In the genomic region with DNA sequence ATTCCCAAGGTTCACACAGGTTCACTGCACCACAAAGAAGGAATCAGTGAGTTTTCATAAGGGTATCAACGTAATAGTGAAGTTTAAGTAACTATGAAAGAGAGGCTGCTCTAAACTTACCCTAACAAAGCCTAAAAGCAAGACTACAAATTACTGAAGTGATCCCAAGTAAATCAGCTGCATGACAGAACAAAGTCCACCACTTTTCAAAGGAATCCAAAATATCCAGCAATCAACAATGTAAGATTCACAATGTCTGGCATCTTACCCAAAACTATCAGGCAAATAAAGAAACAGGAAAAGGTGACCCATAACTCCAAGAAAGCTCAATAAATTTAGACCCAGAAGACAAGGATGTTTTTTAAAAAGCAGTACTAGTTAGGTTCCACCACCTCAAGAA, we compare ENCODE assay signal across 17 cellular contexts.
DNase-seq lines count a peak whose midpoint lies in the region; ATAC-seq and TF ChIP-seq lines count a peak whose summit lies in the region.
"Had no signal": no experiment of that assay in that cellular context is flagged by ENCODE, and none has a peak within 500 bp of the region (broad histone marks: within the 10 kb centered on the region; RNA-seq: fewer than 3 reads in every experiment).

No MANE protein-coding gene starts in this region.

- peak overlapping the region; percentile 43 for H3K4me3 Mint-ChIP-seq in Caco-2 (ENCODE audit: unreplicated experiment)
- H3K4me3 Mint-ChIP-seq: activated naive CD8-positive, alpha-beta T cell; natural killer cell treated with Interleukin-12 subunit alpha and Interleukin-12 subunit beta and Interleukin-15 and Interleukin-18, amount 100 ng/mL, for 72 hours; type B pancreatic cell had no signal

- no peak overlapping the region for H4K8ac ChIP-seq in trophoblast cell (ENCODE audit: low read depth, low read length)

- H2BK5ac ChIP-seq in trophoblast cell (ENCODE audit: low read depth, low read length, poor library complexity): no peak overlapping the region

- POLR2A ChIA-PET in Caco-2 (lab: Charles Lee): no interaction called here

- H3K79me2 ChIP-seq in trophoblast cell (ENCODE audit: control insufficient read depth, insufficient read depth, low read length, poor library complexity): peaks cover 2% of the 10 kb centered on the region

- peak overlapping the region; percentile 34 for H3K27ac Mint-ChIP-seq in Caco-2 (ENCODE audit: unreplicated experiment)
- H3K27ac Mint-ChIP-seq: activated naive CD8-positive, alpha-beta T cell; natural killer cell treated with Interleukin-12 subunit alpha and Interleukin-12 subunit beta and Interleukin-15 and Interleukin-18, amount 100 ng/mL, for 72 hours; type B pancreatic cell had no signal

- no peaks in the 10 kb centered on the region for H3K27me3 Mint-ChIP-seq in Caco-2 (ENCODE audit: insufficient read depth, unreplicated experiment)
- H3K27me3 Mint-ChIP-seq: activated naive CD8-positive, alpha-beta T cell; type B pancreatic cell had no signal

- H3K23ac ChIP-seq in trophoblast cell (ENCODE audit: low read length): no peak overlapping the region

- TF ChIP-seq EP300 in esophagus muscularis mucosa (IDR thresholded peaks at IDR 0.05): no peak

- no peaks in the 10 kb centered on the region for H3K4me1 ChIP-seq in Caco-2
- peaks cover 13 to 66% (median 40%) of the 10 kb centered on the region in 4 donors for H3K4me1 ChIP-seq in esophagus muscularis mucosa
- H3K4me1 ChIP-seq in trophoblast cell (ENCODE audit: control insufficient read depth in 1 of 2, insufficient read depth in 2 of 2, low read length in 2 of 2): peaks cover 4 to 8% of the 10 kb centered on the region in 2 experiments

- H3K4me3 ChIP-seq in Caco-2 (ENCODE audit: low read depth, low read length) (no peak overlapping the region), SK-N-MC (peak overlapping the region; percentile 59), esophagus muscularis mucosa (no peak overlapping the region), trophoblast cell (ENCODE audit: low read depth, low read length) (no peak overlapping the region)
- H3K4me3 ChIP-seq: GM12878, spleen had no signal

- H3K27me3 ChIP-seq in Caco-2 (replicated peaks; ENCODE audit: control insufficient read depth, insufficient read depth, low read length): no peaks in the 10 kb centered on the region
- no peaks in the 10 kb centered on the region for H3K27me3 ChIP-seq in esophagus muscularis mucosa
- H3K27me3 ChIP-seq in trophoblast cell (ENCODE audit: insufficient read depth, low read length): no peaks in the 10 kb centered on the region
- H3K27me3 ChIP-seq: spleen had no signal

- WGBS in esophagus muscularis mucosa: 82% methylated on average over 1 of the region's 1 CpG
- WGBS in trophoblast cell (ENCODE audit: extremely low coverage, insufficient coverage, insufficient read length): no CpG with 5 or more reads among the region's 1 CpG

- H3K14ac ChIP-seq in trophoblast cell (ENCODE audit: low read length): no peak overlapping the region

- peak overlapping the region; percentile 50 for H3K9ac ChIP-seq in SK-N-MC (ENCODE audit: insufficient read length)
- H3K9ac ChIP-seq in trophoblast cell (ENCODE audit: low read length): no peak overlapping the region

- H2AK5ac ChIP-seq in trophoblast cell (ENCODE audit: low read length): no peak overlapping the region

- CTCF ChIA-PET in Caco-2 (lab: Charles Lee): no interaction called here

- H3K36me3 ChIP-seq in Caco-2 (ENCODE audit: control insufficient read depth, insufficient read depth, low read length) (no peaks in the 10 kb centered on the region), SK-N-MC (ENCODE audit: insufficient read depth, low read length) (no peaks in the 10 kb centered on the region), esophagus muscularis mucosa (no peaks in the 10 kb centered on the region), trophoblast cell (ENCODE audit: control insufficient read depth in 1 of 2, insufficient read depth in 2 of 2, low read length in 2 of 2) (no peaks in the 10 kb centered on the region)
- H3K36me3 ChIP-seq: spleen had no signal

- no peak overlapping the region for H4K91ac ChIP-seq in trophoblast cell (ENCODE audit: low read depth, low read length)

- no peak overlapping the region for H3K4me2 ChIP-seq in trophoblast cell (ENCODE audit: low read length)

- no peak overlapping the region for H2BK120ac ChIP-seq in trophoblast cell (ENCODE audit: insufficient read depth, low read length, poor library complexity)

- no peak overlapping the region for H2AFZ ChIP-seq in trophoblast cell (ENCODE audit: insufficient read depth, low read length, poor library complexity)

- no peaks in the 10 kb centered on the region for H3K9me3 ChIP-seq in Caco-2
- no peaks in the 10 kb centered on the region for H3K9me3 ChIP-seq in SK-N-MC (ENCODE audit: low read depth, low read length)
- no peaks in the 10 kb centered on the region for H3K9me3 ChIP-seq in esophagus muscularis mucosa
- H3K9me3 ChIP-seq in trophoblast cell (ENCODE audit: insufficient read depth, low read depth, low read length): no peaks in the 10 kb centered on the region
- H3K9me3 ChIP-seq: spleen had no signal

- H3K4ac ChIP-seq in trophoblast cell (ENCODE audit: low read depth, low read length): peak overlapping the region; percentile 1

- no peak overlapping the region for H3K18ac ChIP-seq in trophoblast cell (ENCODE audit: low read length)

- no TSS peak for BruUV-seq in Caco-2 (replicated peaks; lab: Mats Ljungman, UMichigan)

- no peaks in the 10 kb centered on the region for H3K9me3 Mint-ChIP-seq in Caco-2 (ENCODE audit: unreplicated experiment)
- H3K9me3 Mint-ChIP-seq: natural killer cell treated with Interleukin-12 subunit alpha and Interleukin-12 subunit beta and Interleukin-15 and Interleukin-18, amount 100 ng/mL, for 72 hours had no signal

- ATAC-seq in HG02798 (IDR thresholded peaks at IDR 0.05; ENCODE audit: poor library complexity, unreplicated experiment): no peak
- ATAC-seq: GM12878; left colon; natural killer cell treated with Interleukin-12 subunit alpha and Interleukin-12 subunit beta and Interleukin-15 and Interleukin-18, amount 100 ng/mL, for 72 hours had no signal

- no peak overlapping the region for H4K12ac ChIP-seq in trophoblast cell (ENCODE audit: low read depth, low read length)

- intact Hi-C loops in Caco-2 (cut with micrococcal nuclease; ENCODE audit: unreplicated experiment) (no loop called here), esophagus muscularis mucosa (cut with DNase I) (no loop called here)

- H2BK12ac ChIP-seq in trophoblast cell (ENCODE audit: low read length): no peak overlapping the region

- H3K36me3 Mint-ChIP-seq in Caco-2 (ENCODE audit: insufficient read depth, unreplicated experiment): peaks cover 5% of the 10 kb centered on the region
- H3K36me3 Mint-ChIP-seq: type B pancreatic cell had no signal

- H3K4me1 Mint-ChIP-seq in Caco-2 (ENCODE audit: low read depth, unreplicated experiment): peaks cover 9% of the 10 kb centered on the region

- TF ChIP-seq CTCF in Caco-2 (IDR thresholded peaks at IDR 0.05; ENCODE audit: insufficient read depth in 1 of 2, low read depth in 1 of 2, low read length in 1 of 2, severe bottlenecking in 1 of 2, unreplicated experiment in 1 of 2) (no peak), esophagus muscularis mucosa (IDR thresholded peaks at IDR 0.05) (no peak)

- DNase-seq in Caco-2 (no peak), SK-N-MC (ENCODE audit: low read depth, low spot score) (no peak), esophagus muscularis mucosa (ENCODE audit: extremely low spot score) (no peak), trophoblast cell (no peak), AML-193 (lab: John Stamatoyannopoulos, UW) (no peak), NCI-H1105 treated with DMSO at 0.1 percent for 48 hours (lab: John Stamatoyannopoulos, UW) (no peak), C1 segment of cervical spinal cord (lab: John Stamatoyannopoulos, UW) (no peak)
- DNase-seq: DMS53, left colon, MV-4-11, spleen had no signal

- peak overlapping the region; percentile 81 for H3K27ac ChIP-seq in SK-N-MC
- H3K27ac ChIP-seq in esophagus muscularis mucosa (replicated peaks in 1 of 4): peak overlapping the region in 3 of 4 donors; percentile 10 to 47 (median 37)
- H3K27ac ChIP-seq in trophoblast cell (ENCODE audit: low read depth, low read length): no peak overlapping the region
- H3K27ac ChIP-seq: VCaP had no signal

- TF ChIP-seq POLR2A in esophagus muscularis mucosa (IDR thresholded peaks at IDR 0.05; ENCODE audit: low read depth): no peak

- no peaks in the 10 kb centered on the region for H3K79me1 ChIP-seq in trophoblast cell (ENCODE audit: low read length)
